In the genomic region with DNA sequence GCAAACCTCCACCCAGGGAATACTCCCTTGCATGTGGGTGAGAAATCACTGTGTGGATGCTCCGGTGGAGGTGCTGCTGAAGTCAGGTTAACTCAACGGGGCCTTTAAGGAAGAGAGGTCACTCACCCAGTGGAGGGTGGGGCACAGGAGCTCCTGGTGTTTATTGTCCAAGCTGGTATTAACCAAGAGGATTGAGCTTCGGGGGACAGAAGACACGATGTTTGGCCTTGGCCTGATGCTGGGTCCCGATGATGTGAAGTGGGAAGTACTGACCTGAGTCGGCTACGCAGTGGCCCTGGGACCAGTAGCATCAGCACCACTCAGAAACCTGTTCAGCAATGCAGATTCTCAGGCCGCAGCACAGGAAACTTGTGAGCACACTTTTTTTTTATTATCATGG, we compare ENCODE assay signal across 33 cellular contexts.
"Had no signal": no experiment of that assay in that cellular context is flagged by ENCODE, and none has a peak within 500 bp of the region (broad histone marks: within the 10 kb centered on the region; RNA-seq: fewer than 3 reads in every experiment).

No MANE protein-coding gene starts in this region.

- H3K36me3 Mint-ChIP-seq: activated naive CD4-positive, alpha-beta T cell treated with anti-CD3 and anti-CD28 coated beads, Interleukin-2, amount 50 U/mL, for 24 hours; activated naive CD8-positive, alpha-beta T cell treated with anti-CD3 and anti-CD28 coated beads, Interleukin-2, amount 10 ng/mL, durations not matched to agents 7 days and 5 days; T-cell had no signal

- H3K9me3 ChIP-seq: ascending aorta, Peyer's patch had no signal

- H3K36me3 ChIP-seq: ascending aorta, cardiac muscle cell, Peyer's patch had no signal

- H3K4me3 ChIP-seq: ascending aorta, cardiac muscle cell, K562, Peyer's patch had no signal

- H3K9me3 Mint-ChIP-seq: activated naive CD4-positive, alpha-beta T cell treated with anti-CD3 and anti-CD28 coated beads, Interleukin-2, amount 50 U/mL, for 24 hours; activated T-cell treated with anti-CD3 and anti-CD28 coated beads, Interleukin-2, amount 50 U/mL, for 24 hours; activated T-helper 2 cell treated with anti-CD3 and anti-CD28 coated beads, Interferon-gamma antibody, Interleukin-2, Interleukin-4, amounts not matched to agents 10 μg/mL and 5 μg/mL and 100 μg/mL, durations not matched to agents 14 hours and 24 hours and 36 hours; T-cell had no signal

- H3K27me3 ChIP-seq: ascending aorta, cardiac muscle cell, Peyer's patch had no signal

- H3K4me3 Mint-ChIP-seq: activated CD4-positive, alpha-beta memory T cell treated with anti-CD3 and anti-CD28 coated beads, Interleukin-2, amount 10 ng/mL, durations not matched to agents 7 days and 5 days; activated naive CD4-positive, alpha-beta T cell treated with anti-CD3 and anti-CD28 coated beads, Interleukin-2, amount 50 U/mL, for 24 hours; activated naive CD8-positive, alpha-beta T cell treated with anti-CD3 and anti-CD28 coated beads, Interleukin-2, amount 10 ng/mL, durations not matched to agents 7 days and 5 days; activated T-cell treated with anti-CD3 and anti-CD28 coated beads, Interleukin-2, amount 50 U/mL, for 24 hours; T-cell; T-helper 17 cell had no signal

- H3K27ac ChIP-seq: ascending aorta, cardiac muscle cell, Peyer's patch, VCaP had no signal

- H3K4me1 ChIP-seq: ascending aorta had no signal

- ATAC-seq: K562, PC-3, SK-N-SH treated with all-trans-retinoic acid at 6 μM for 48 hours, T-cell, T-helper 17 cell had no signal

- DNase-seq: activated CD4-positive, alpha-beta memory T cell treated with anti-CD3 and anti-CD28 coated beads, Interleukin-2, amount 10 ng/mL, durations not matched to agents 7 days and 5 days; activated CD4-positive, alpha-beta T cell treated with anti-CD3 and anti-CD28 coated beads for 1 hour; activated CD4-positive, alpha-beta T cell treated with anti-CD3 and anti-CD28 coated beads for 48 hours; activated CD4-positive, CD25-positive, alpha-beta regulatory T cell; activated gamma-delta T cell; activated naive CD4-positive, alpha-beta T cell treated with Interleukin-2 at 50 U/mL for 16 hours; activated naive CD8-positive, alpha-beta T cell treated with anti-CD3 and anti-CD28 coated beads, Interleukin-2, amount 10 ng/mL, durations not matched to agents 7 days and 5 days; activated T-cell treated with anti-CD3 and anti-CD28 coated beads, Interleukin-2, amount 50 U/mL, for 24 hours; amygdala; NCI-H1092 treated with DMSO at 0.1 percent for 48 hours; NCI-H1417; NCI-H146; NCI-H187 treated with DMSO at 0.1 percent for 48 hours; NCI-H2081; NCI-H2171 treated with DMSO at 0.1 percent for 48 hours; NCI-H2227 treated with DMSO at 0.1 percent for 48 hours; NCI-H446; NCI-H510A treated with DMSO at 0.1 percent for 48 hours; NCI-H69; PC-3; RPMI8226; SIG-M5; T-cell; T-helper 17 cell; T-helper 9 cell had no signal

- H3K27ac Mint-ChIP-seq: activated CD4-positive, alpha-beta memory T cell treated with anti-CD3 and anti-CD28 coated beads, Interleukin-2, amount 10 ng/mL, durations not matched to agents 7 days and 5 days; activated naive CD4-positive, alpha-beta T cell treated with anti-CD3 and anti-CD28 coated beads, Interleukin-2, amount 50 U/mL, for 24 hours; activated naive CD8-positive, alpha-beta T cell treated with anti-CD3 and anti-CD28 coated beads, Interleukin-2, amount 10 ng/mL, durations not matched to agents 7 days and 5 days; activated T-cell treated with anti-CD3 and anti-CD28 coated beads, Interleukin-2, amount 50 U/mL, for 24 hours; activated T-helper 2 cell treated with anti-CD3 and anti-CD28 coated beads, Interferon-gamma antibody, Interleukin-2, Interleukin-4, amounts not matched to agents 10 μg/mL and 5 μg/mL and 100 μg/mL, durations not matched to agents 14 hours and 24 hours and 36 hours; T-cell; T-helper 17 cell had no signal
